12 cellular contexts compared by ENCODE assay signal in the genomic region with DNA sequence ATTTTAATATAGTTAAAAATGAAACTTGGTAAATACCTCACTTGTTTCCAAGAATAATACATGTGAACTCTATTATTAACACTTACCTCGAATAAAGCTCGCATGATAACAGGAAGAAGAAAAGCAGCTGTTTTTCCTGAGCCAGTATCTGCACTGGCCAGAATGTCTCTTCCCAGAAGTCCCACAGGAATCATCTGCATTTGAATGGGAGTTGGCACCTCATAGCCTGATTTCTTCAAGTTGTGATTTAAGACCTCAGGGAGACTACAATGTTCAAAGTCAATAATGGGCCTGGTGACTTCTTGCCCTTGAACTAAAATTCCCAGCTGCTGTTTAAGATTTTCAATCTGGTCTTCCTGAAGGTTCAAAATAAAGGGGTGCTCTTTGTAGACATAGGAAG. TPM values are rescaled to one million over a fixed set of nuclear protein-coding genes. Genes with fewer than 3 reads are reported as not detected.
A peak's percentile ranks its signal among the peaks of the same experiment; 100 is the strongest.
DNase-seq lines count a peak whose midpoint lies in the region; ATAC-seq and TF ChIP-seq lines count a peak whose summit lies in the region.
"Had no signal": no experiment of that assay in that cellular context is flagged by ENCODE, and none has a peak within 500 bp of the region (broad histone marks: within the 10 kb centered on the region; RNA-seq: fewer than 3 reads in every experiment).

No MANE protein-coding gene starts in this region.

- H3K23me2 ChIP-seq in H9 (ENCODE audit: insufficient read length, low read depth, low read length, poor library complexity, severe bottlenecking): peaks cover 8% of the 10 kb centered on the region

- no peaks in the 10 kb centered on the region for H3K79me2 ChIP-seq in H9 (ENCODE audit: insufficient read depth, low read length)

- H2BK15ac ChIP-seq in H9 (ENCODE audit: low read depth, low read length): no peak overlapping the region

- no peak for TF ChIP-seq CTCF in AG10803 (conservative IDR thresholded peaks at IDR 0.05; ENCODE audit: low read length)
- TF ChIP-seq CTCF in H9 (conservative IDR thresholded peaks at IDR 0.05): no peak

- no peak for ATAC-seq in naive thymus-derived CD8-positive, alpha-beta T cell
- no peak for ATAC-seq in HG02938 (IDR thresholded peaks at IDR 0.05; ENCODE audit: unreplicated experiment)

- H3K14ac ChIP-seq in H9 (ENCODE audit: insufficient read depth, low read length): no peak overlapping the region

- DNase-seq in AG10803 (ENCODE audit: low read depth): peak; percentile 34
- DNase-seq in H9: no peak
- peak; percentile 81 to 90 for DNase-seq in dermis microvascular lymphatic vessel endothelial cell (ENCODE audit: low read depth in 2 of 2)
- no peak for DNase-seq in naive thymus-derived CD8-positive, alpha-beta T cell
- DNase-seq in kidney glomerular epithelial cell (lab: John Stamatoyannopoulos, UW): no peak
- DNase-seq in NCI-H2081 (lab: John Stamatoyannopoulos, UW): no peak
- DNase-seq in GM19238 (ENCODE audit: insufficient read length, low spot score): no peak
- DNase-seq: NCI-H1092 treated with DMSO at 0.1 percent for 48 hours, NCI-H446 treated with DMSO at 0.1 percent for 48 hours, spleen had no signal

- no peak overlapping the region for H2AK5ac ChIP-seq in H9 (ENCODE audit: insufficient read length, low read length)

- no CpG with 5 or more reads among the region's 2 CpGs for WGBS in H9 (ENCODE audit: extremely low coverage, insufficient read length, low lambda C conversion rate)

- no peaks in the 10 kb centered on the region for H3K9me3 ChIP-seq in H9 (ENCODE audit: control insufficient read depth, low read depth, low read length)
- H3K9me3 ChIP-seq: spleen had no signal

- H4K20me1 ChIP-seq in H9 (ENCODE audit: control insufficient read depth, insufficient read depth, insufficient read length): no peaks in the 10 kb centered on the region

- no peak overlapping the region for H3K9ac ChIP-seq in H9 (ENCODE audit: extremely low read depth, insufficient read length, low read length)

- H2BK12ac ChIP-seq in H9 (ENCODE audit: insufficient read length, low read depth, low read length): no peak overlapping the region

- no peak overlapping the region for H3K27ac ChIP-seq in H9 (ENCODE audit: insufficient read length, low read depth, low read length)

- peaks cover 10% of the 10 kb centered on the region; the same call in 1 of the 2 replicates for H3K4me1 ChIP-seq in H9 (ENCODE audit: insufficient read depth, low read length)

- H3K36me3 Mint-ChIP-seq in H9 (ENCODE audit: insufficient read depth in 1 of 3, low read depth in 3 of 3): peaks cover 12 to 51% (median 46%) of the 10 kb centered on the region in 3 experiments
- H3K36me3 Mint-ChIP-seq in naive thymus-derived CD8-positive, alpha-beta T cell: peaks cover 0 to 59% (median 31%) of the 10 kb centered on the region in 3 donors

- no peak overlapping the region for H3K4me3 Mint-ChIP-seq in H9
- H3K4me3 Mint-ChIP-seq in naive thymus-derived CD8-positive, alpha-beta T cell: peak overlapping the region in 4 of 10 donors; percentile 2 to 50 (median 32)

- peaks cover 4% of the 10 kb centered on the region for H3K79me1 ChIP-seq in H9 (ENCODE audit: insufficient read depth, low read depth, low read length, poor library complexity, severe bottlenecking)

- no peak overlapping the region for H2AFZ ChIP-seq in H9 (ENCODE audit: low read length)

- peak overlapping the region; percentile 45 to 95 (median 94); a peak in 6 of 7 replicates for H3K27ac Mint-ChIP-seq in H9
- peak overlapping the region in 7 of 10 donors; percentile 9 to 82 (median 34) for H3K27ac Mint-ChIP-seq in naive thymus-derived CD8-positive, alpha-beta T cell
- H3K27ac Mint-ChIP-seq: activated naive CD4-positive, alpha-beta T cell treated with anti-CD3 and anti-CD28 coated beads, Interleukin-2, amount 50 U/mL, for 24 hours had no signal

- no peak overlapping the region for H4K8ac ChIP-seq in H9 (replicated peaks; ENCODE audit: insufficient read length, low read depth, low read length)

- H3K9me3 Mint-ChIP-seq in H9: no peaks in the 10 kb centered on the region
- no peaks in the 10 kb centered on the region for H3K9me3 Mint-ChIP-seq in naive thymus-derived CD8-positive, alpha-beta T cell
- H3K9me3 Mint-ChIP-seq: activated naive CD4-positive, alpha-beta T cell treated with anti-CD3 and anti-CD28 coated beads, Interleukin-2, amount 50 U/mL, for 24 hours had no signal

- H2BK120ac ChIP-seq in H9 (ENCODE audit: low read depth, low read length, poor library complexity, severe bottlenecking): no peak overlapping the region

- H3K18ac ChIP-seq in H9 (ENCODE audit: insufficient read length, low read depth, low read length): no peak overlapping the region

- no peak overlapping the region for H3K4me2 ChIP-seq in H9 (ENCODE audit: insufficient read depth, insufficient read length, low read length)

- H2BK5ac ChIP-seq in H9 (ENCODE audit: insufficient read length, low read length): no peak overlapping the region

- no peak overlapping the region for H3K4ac ChIP-seq in H9 (ENCODE audit: low read depth, low read length)

- peaks cover 28 to 38% of the 10 kb centered on the region in 2 experiments for H3K4me1 Mint-ChIP-seq in H9
- peaks cover 39 to 84% (median 70%) of the 10 kb centered on the region in 4 donors for H3K4me1 Mint-ChIP-seq in naive thymus-derived CD8-positive, alpha-beta T cell

- no peaks in the 10 kb centered on the region for H3K27me3 ChIP-seq in H9 (ENCODE audit: insufficient read depth, low read length)
- H3K27me3 ChIP-seq: spleen had no signal

- no peak overlapping the region for H4K91ac ChIP-seq in H9 (ENCODE audit: insufficient read length, low read depth, low read length)

- no peak overlapping the region for H3K4me3 ChIP-seq in AG10803 (ENCODE audit: low read length)
- H3K4me3 ChIP-seq: spleen had no signal

- H3K56ac ChIP-seq in H9 (ENCODE audit: insufficient read length, low read depth, low read length): no peak overlapping the region

- POLR2A ChIA-PET in naive thymus-derived CD8-positive, alpha-beta T cell (lab: Charles Lee): interaction anchor here (0.7 kb wide), 1 partner anchor 311 kb away, joined by 3 read pairs; no protein-coding TSS in a partner anchor

- H4K5ac ChIP-seq in H9 (ENCODE audit: insufficient read length, low read depth, low read length): no peak overlapping the region

- no peak overlapping the region for H2BK20ac ChIP-seq in H9 (ENCODE audit: low read depth, low read length, poor library complexity, severe bottlenecking)

- H3K23ac ChIP-seq in H9 (ENCODE audit: insufficient read length, low read depth, low read length): no peak overlapping the region

- H3K27me3 Mint-ChIP-seq in H9 (ENCODE audit: low read depth): no peaks in the 10 kb centered on the region
- no peaks in the 10 kb centered on the region for H3K27me3 Mint-ChIP-seq in naive thymus-derived CD8-positive, alpha-beta T cell
- H3K27me3 Mint-ChIP-seq: activated naive CD4-positive, alpha-beta T cell treated with anti-CD3 and anti-CD28 coated beads, Interleukin-2, amount 50 U/mL, for 24 hours had no signal

- H3T11ph ChIP-seq in H9 (ENCODE audit: low read length): no peak overlapping the region

RNA-seq across cellular contexts. Expression of gene DDX59, which starts 3.9 kb away (rescaled TPM):
- total RNA-seq in H9 (2021) (13.9 and 14.0 TPM in 2 replicates), dermis microvascular lymphatic vessel endothelial cell (9.6 and 10.1 TPM in 2 replicates)
- 10 to 100 TPM; 38.8 to 41.3 TPM for total RNA-seq in naive thymus-derived CD8-positive, alpha-beta T cell
- 10 to 100 TPM; 10.0 to 20.9 (median 12.0) TPM for polyA plus RNA-seq in naive thymus-derived CD8-positive, alpha-beta T cell

RNA-seq across cellular contexts. Expression of gene KIF14, which starts 45.3 kb away (rescaled TPM):
- total RNA-seq in H9 (2021): 17.9 and 18.2 TPM in 2 replicates
- total RNA-seq in dermis microvascular lymphatic vessel endothelial cell: 2.1 and 7.4 TPM in 2 replicates
- total RNA-seq in naive thymus-derived CD8-positive, alpha-beta T cell: under 1 TPM; 0.05 to 0.10 TPM
- polyA plus RNA-seq in naive thymus-derived CD8-positive, alpha-beta T cell: not detected

Comparison
In these comparisons a context has a peak if more than half of its experiments do, and no peak if none do; other contexts are left out.
1. DNase-seq: peak in AG10803 (single experiment) and dermis microvascular lymphatic vessel endothelial cell (2 of 2); none in H9 (single experiment), naive thymus-derived CD8-positive, alpha-beta T cell (0 of 10), kidney glomerular epithelial cell (single experiment), NCI-H2081 (0 of 2) and GM19238 (single experiment).